ENCODE assay signal across 24 cellular contexts in the genomic region with DNA sequence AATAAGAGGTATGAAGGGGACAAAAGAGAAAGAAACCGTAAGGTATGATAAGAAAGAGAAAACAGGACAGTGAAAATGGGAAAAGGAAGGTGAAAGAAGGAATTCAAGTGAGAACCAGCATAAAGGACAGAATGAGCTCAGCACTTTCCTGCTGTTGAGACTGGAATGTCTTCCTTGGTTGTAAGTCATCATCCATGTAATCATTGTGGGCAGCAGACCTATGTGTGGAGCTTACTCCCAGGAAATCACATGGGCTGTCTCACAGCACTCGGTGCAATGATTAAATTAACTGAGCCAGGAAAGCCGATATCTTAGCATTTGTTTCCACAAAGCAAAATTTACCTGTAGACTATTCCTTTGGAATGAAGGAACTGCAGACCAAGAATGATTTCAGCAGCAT.
DNase-seq lines count a peak whose midpoint lies in the region; ATAC-seq, FAIRE-seq and TF ChIP-seq lines count a peak whose summit lies in the region.
"Had no signal": no experiment of that assay in that cellular context is flagged by ENCODE, and none has a peak within 500 bp of the region (broad histone marks: within the 10 kb centered on the region; RNA-seq: fewer than 3 reads in every experiment).

No MANE protein-coding gene starts in this region.

- H3K4me1 Mint-ChIP-seq in activated CD8-positive, alpha-beta T cell treated with anti-CD3 and anti-CD28 coated beads, Interleukin-2, amount 10 ng/mL, durations not matched to agents 7 days and 5 days (ENCODE audit: low read depth) = peaks cover 42% of the 10 kb centered on the region
- H3K4me1 Mint-ChIP-seq in activated CD8-positive, alpha-beta T cell treated with anti-CD3 and anti-CD28 coated beads for 36 hours (ENCODE audit: low read depth) = peaks cover 42% of the 10 kb centered on the region
- H3K4me1 Mint-ChIP-seq in immature natural killer cell = peaks cover 0 to 26% of the 10 kb centered on the region in 2 donors

- TF ChIP-seq CTCF in activated CD8-positive, alpha-beta T cell treated with anti-CD3 and anti-CD28 coated beads for 36 hours (IDR thresholded peaks at IDR 0.05) = no peak
- no peak for TF ChIP-seq CTCF in retinal pigment epithelial cell (conservative IDR thresholded peaks at IDR 0.05; ENCODE audit: low read depth, low read length)
- no peak for TF ChIP-seq CTCF in GM10266 (IDR thresholded peaks at IDR 0.05; ENCODE audit: control insufficient read depth, insufficient read depth, low read depth, missing control alignments)

- no peak overlapping the region for H2BK5ac ChIP-seq in trophoblast cell (ENCODE audit: low read depth, low read length, poor library complexity)

- H4K91ac ChIP-seq in trophoblast cell (ENCODE audit: low read depth, low read length) = no peak overlapping the region

- H3K27ac ChIP-seq in trophoblast cell (ENCODE audit: low read depth, low read length) = no peak overlapping the region
- H3K27ac ChIP-seq: skin epidermis, stomach, thyroid gland, VCaP had no signal

- H3K27me3 ChIP-seq in trophoblast cell (ENCODE audit: insufficient read depth, low read length) = no peaks in the 10 kb centered on the region
- H3K27me3 ChIP-seq: stomach, thyroid gland had no signal

- no peak for ATAC-seq in activated CD8-positive, alpha-beta T cell treated with anti-CD3 and anti-CD28 coated beads, Interleukin-2, amount 10 ng/mL, durations not matched to agents 7 days and 5 days
- no peak for ATAC-seq in activated CD8-positive, alpha-beta T cell treated with anti-CD3 and anti-CD28 coated beads for 36 hours
- ATAC-seq: left colon, PC-3, Right ventricle myocardium inferior had no signal

- H3K4me1 ChIP-seq in trophoblast cell (ENCODE audit: control insufficient read depth in 1 of 2, insufficient read depth in 2 of 2, low read length in 2 of 2) = no peaks in the 10 kb centered on the region
- H3K4me1 ChIP-seq: stomach had no signal

- H3K9me3 ChIP-seq in trophoblast cell (ENCODE audit: insufficient read depth, low read depth, low read length) = no peaks in the 10 kb centered on the region
- H3K9me3 ChIP-seq: thyroid gland had no signal

- H3K4ac ChIP-seq in trophoblast cell (ENCODE audit: low read depth, low read length) = no peak overlapping the region

- no peak overlapping the region for H3K4me2 ChIP-seq in trophoblast cell (ENCODE audit: low read length)

- no peaks in the 10 kb centered on the region for H3K27me3 Mint-ChIP-seq in activated CD8-positive, alpha-beta T cell treated with anti-CD3 and anti-CD28 coated beads, Interleukin-2, amount 10 ng/mL, durations not matched to agents 7 days and 5 days (ENCODE audit: low read depth)
- no peaks in the 10 kb centered on the region for H3K27me3 Mint-ChIP-seq in activated CD8-positive, alpha-beta T cell treated with anti-CD3 and anti-CD28 coated beads for 36 hours
- H3K27me3 Mint-ChIP-seq in immature natural killer cell (ENCODE audit: low read depth in 3 of 3) = peaks cover 0 to 12% (median 5%) of the 10 kb centered on the region in 3 donors
- H3K27me3 Mint-ChIP-seq: activated CD4-positive, alpha-beta T cell treated with anti-CD3 and anti-CD28 coated beads, Interleukin-2, amount 10 ng/mL, durations not matched to agents 24 days and 14 days had no signal

- peaks cover 92% of the 10 kb centered on the region for H3K36me3 Mint-ChIP-seq in activated CD8-positive, alpha-beta T cell treated with anti-CD3 and anti-CD28 coated beads, Interleukin-2, amount 10 ng/mL, durations not matched to agents 7 days and 5 days (ENCODE audit: low read depth)
- H3K36me3 Mint-ChIP-seq in activated CD8-positive, alpha-beta T cell treated with anti-CD3 and anti-CD28 coated beads for 36 hours (ENCODE audit: low read depth) = peaks cover 89% of the 10 kb centered on the region
- H3K36me3 Mint-ChIP-seq in immature natural killer cell = peaks cover 62 to 81% (median 77%) of the 10 kb centered on the region in 3 donors

- H4K12ac ChIP-seq in trophoblast cell (ENCODE audit: low read depth, low read length) = no peak overlapping the region

- H2AFZ ChIP-seq in trophoblast cell (ENCODE audit: insufficient read depth, low read length, poor library complexity) = no peak overlapping the region

- H3K79me2 ChIP-seq in trophoblast cell (ENCODE audit: control insufficient read depth, insufficient read depth, low read length, poor library complexity) = no peaks in the 10 kb centered on the region

- FAIRE-seq in RCC 7860 (lab: Jason Lieb, UNC) = peak; percentile 87
- FAIRE-seq: H54 had no signal

- no peak overlapping the region for H3K14ac ChIP-seq in trophoblast cell (ENCODE audit: low read length)

- no peaks in the 10 kb centered on the region for H3K36me3 ChIP-seq in trophoblast cell (ENCODE audit: control insufficient read depth in 1 of 2, insufficient read depth in 2 of 2, low read length in 2 of 2)
- H3K36me3 ChIP-seq: stomach had no signal

- intact Hi-C loops in activated CD8-positive, alpha-beta T cell treated with anti-CD3 and anti-CD28 coated beads for 36 hours (cut with micrococcal nuclease) = no loop called here

- no peaks in the 10 kb centered on the region for H3K79me1 ChIP-seq in trophoblast cell (ENCODE audit: low read length)

- H3K4me3 Mint-ChIP-seq in activated CD8-positive, alpha-beta T cell treated with anti-CD3 and anti-CD28 coated beads, Interleukin-2, amount 10 ng/mL, durations not matched to agents 7 days and 5 days = no peak overlapping the region
- H3K4me3 Mint-ChIP-seq in activated CD8-positive, alpha-beta T cell treated with anti-CD3 and anti-CD28 coated beads for 36 hours = no peak overlapping the region
- no peak overlapping the region for H3K4me3 Mint-ChIP-seq in immature natural killer cell
- H3K4me3 Mint-ChIP-seq: activated CD4-positive, alpha-beta T cell treated with anti-CD3 and anti-CD28 coated beads, Interleukin-2, amount 10 ng/mL, durations not matched to agents 24 days and 14 days; brain had no signal

- no peak for DNase-seq in activated CD8-positive, alpha-beta T cell treated with anti-CD3 and anti-CD28 coated beads, Interleukin-2, amount 10 ng/mL, durations not matched to agents 7 days and 5 days
- no peak for DNase-seq in activated CD8-positive, alpha-beta T cell treated with anti-CD3 and anti-CD28 coated beads for 36 hours
- peak; percentile 71 for DNase-seq in RCC 7860 (ENCODE audit: low spot score)
- DNase-seq in immature natural killer cell = no peak
- DNase-seq in retinal pigment epithelial cell (ENCODE audit: low read depth) = peak; percentile 19
- no peak for DNase-seq in GM10266 (ENCODE audit: extremely low spot score)
- DNase-seq in trophoblast cell = no peak
- DNase-seq in SW 1271 (lab: John Stamatoyannopoulos, UW) = no peak
- DNase-seq: 8988T; activated CD4-positive, alpha-beta T cell treated with anti-CD3 and anti-CD28 coated beads, Interleukin-2, amount 10 ng/mL, durations not matched to agents 24 days and 14 days; activated CD8-positive, alpha-beta memory T cell treated with anti-CD3 and anti-CD28 coated beads, Interleukin-2, amount 50 U/mL, for 4 hours; left colon; NCI-H1092 treated with DMSO at 0.1 percent for 48 hours; NCI-H2029; NCI-H524 treated with DMSO at 0.1 percent for 48 hours; PC-3; stomach; T-helper 9 cell; thyroid gland had no signal

- no peak overlapping the region for H2BK12ac ChIP-seq in trophoblast cell (ENCODE audit: low read length)

- no peak overlapping the region for H4K8ac ChIP-seq in trophoblast cell (ENCODE audit: low read depth, low read length)

- H3K27ac Mint-ChIP-seq in activated CD8-positive, alpha-beta T cell treated with anti-CD3 and anti-CD28 coated beads, Interleukin-2, amount 10 ng/mL, durations not matched to agents 7 days and 5 days = peak overlapping the region; percentile 0
- no peak overlapping the region for H3K27ac Mint-ChIP-seq in activated CD8-positive, alpha-beta T cell treated with anti-CD3 and anti-CD28 coated beads for 36 hours
- peak overlapping the region in 5 of 6 donors; percentile 1 to 83 (median 56) for H3K27ac Mint-ChIP-seq in immature natural killer cell
- H3K27ac Mint-ChIP-seq: activated CD4-positive, alpha-beta T cell treated with anti-CD3 and anti-CD28 coated beads, Interleukin-2, amount 10 ng/mL, durations not matched to agents 24 days and 14 days; brain had no signal

- H3K9ac ChIP-seq in trophoblast cell (ENCODE audit: low read length) = no peak overlapping the region

- WGBS in trophoblast cell (ENCODE audit: extremely low coverage, insufficient coverage, insufficient read length) = no CpG with 5 or more reads among the region's 3 CpGs

- H2BK120ac ChIP-seq in trophoblast cell (ENCODE audit: insufficient read depth, low read length, poor library complexity) = no peak overlapping the region

- no peak overlapping the region for H3K18ac ChIP-seq in trophoblast cell (ENCODE audit: low read length)

- H3K23ac ChIP-seq in trophoblast cell (ENCODE audit: low read length) = no peak overlapping the region

- H3K9me3 Mint-ChIP-seq in activated CD8-positive, alpha-beta T cell treated with anti-CD3 and anti-CD28 coated beads, Interleukin-2, amount 10 ng/mL, durations not matched to agents 7 days and 5 days (ENCODE audit: insufficient read depth) = peaks cover 16% of the 10 kb centered on the region
- H3K9me3 Mint-ChIP-seq in activated CD8-positive, alpha-beta T cell treated with anti-CD3 and anti-CD28 coated beads for 36 hours = peaks cover 12% of the 10 kb centered on the region
- H3K9me3 Mint-ChIP-seq in immature natural killer cell = no peaks in the 10 kb centered on the region

- CTCF ChIA-PET in activated CD8-positive, alpha-beta T cell treated with anti-CD3 and anti-CD28 coated beads, Interleukin-2, amount 10 ng/mL, durations not matched to agents 7 days and 5 days (lab: Charles Lee) = interaction anchor here (1.4 kb wide), 1 partner anchor 16 kb away, joined by 7 read pairs; no protein-coding TSS in a partner anchor
- CTCF ChIA-PET in activated CD8-positive, alpha-beta T cell treated with anti-CD3 and anti-CD28 coated beads for 36 hours (lab: Charles Lee) = interaction anchor here (0.6 to 3.0 kb wide), 2 partner anchors 15 kb away, joined by 3 to 13 read pairs; no protein-coding TSS in a partner anchor

- no peak overlapping the region for H2AK5ac ChIP-seq in trophoblast cell (ENCODE audit: low read length)

- POLR2A ChIA-PET in activated CD8-positive, alpha-beta T cell treated with anti-CD3 and anti-CD28 coated beads, Interleukin-2, amount 10 ng/mL, durations not matched to agents 7 days and 5 days (lab: Charles Lee) = no interaction called here
- POLR2A ChIA-PET in activated CD8-positive, alpha-beta T cell treated with anti-CD3 and anti-CD28 coated beads for 36 hours (lab: Charles Lee) = no interaction called here

- H3K4me3 ChIP-seq in retinal pigment epithelial cell (ENCODE audit: low read length) = no peak overlapping the region
- H3K4me3 ChIP-seq in trophoblast cell (ENCODE audit: low read depth, low read length) = no peak overlapping the region
- H3K4me3 ChIP-seq: skin epidermis, stomach, thyroid gland had no signal

Comparison
In these comparisons a context has a peak if more than half of its experiments do, and no peak if none do; other contexts are left out.
1. DNase-seq: peak in RCC 7860 (single experiment) and retinal pigment epithelial cell (single experiment); none in activated CD8-positive, alpha-beta T cell treated with anti-CD3 and anti-CD28 coated beads, Interleukin-2, amount 10 ng/mL, durations not matched to agents 7 days and 5 days (single experiment), activated CD8-positive, alpha-beta T cell treated with anti-CD3 and anti-CD28 coated beads for 36 hours (single experiment), immature natural killer cell (0 of 3), GM10266 (single experiment), trophoblast cell (0 of 2) and SW 1271 (0 of 2).